Comparison of ENCODE assay signal across 8 cellular contexts in the genomic region with DNA sequence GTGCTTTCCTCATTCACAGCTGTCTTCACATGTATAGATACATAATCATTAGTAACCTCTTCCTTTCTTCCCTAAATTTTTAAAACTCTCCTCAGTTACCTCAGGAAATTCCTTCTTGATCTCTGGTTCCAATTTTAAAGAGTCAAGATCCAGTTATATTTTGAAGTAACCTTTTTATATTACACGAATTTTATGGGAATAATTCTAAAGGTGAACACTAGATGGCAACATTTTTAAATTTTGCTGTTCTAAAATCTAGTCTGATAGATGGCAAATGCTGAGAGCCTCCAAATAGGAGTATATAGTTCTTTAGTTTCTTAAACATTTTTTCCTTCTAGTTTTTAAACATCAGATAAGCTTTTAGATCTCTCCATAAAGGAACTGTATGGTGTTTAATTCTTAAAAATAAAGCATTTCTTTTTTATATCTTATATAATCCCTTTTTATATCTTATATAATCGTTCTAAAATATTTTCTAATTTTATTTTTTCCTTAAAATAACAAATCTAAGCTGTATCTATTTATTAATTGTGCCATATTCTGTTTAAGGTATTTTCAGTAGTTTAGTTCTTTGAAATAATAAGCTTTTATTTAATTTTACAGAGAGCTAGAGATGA. TPM values are rescaled to one million over a fixed set of nuclear protein-coding genes. Genes with fewer than 3 reads are reported as not detected.
DNase-seq lines count a peak whose midpoint lies in the region; ATAC-seq and TF ChIP-seq lines count a peak whose summit lies in the region.

No MANE protein-coding gene starts in this region.

- H3K9me3 ChIP-seq in cardiac muscle cell (ENCODE audit: low read depth): no peaks in the 10 kb centered on the region
- no peaks in the 10 kb centered on the region for H3K9me3 ChIP-seq in breast epithelium

- peak; percentile 43 to 56 for DNase-seq in cardiac muscle cell (ENCODE audit: low read depth in 1 of 2, low spot score in 1 of 2)
- DNase-seq in Right ventricle myocardium inferior (ENCODE audit: missing footprints): no peak
- DNase-seq in NCI-H1694 treated with DMSO at 0.1 percent for 48 hours (lab: John Stamatoyannopoulos, UW): peak; percentile 40
- DNase-seq in breast epithelium (ENCODE audit: low spot score in 2 of 2): no peak
- DNase-seq in midbrain (lab: John Stamatoyannopoulos, UW): peak; percentile 54
- DNase-seq in stimulated activated CD4-positive, alpha-beta T cell treated with anti-CD3 and anti-CD28 coated beads, Interleukin-12 subunit alpha, Interleukin-12 subunit beta, amount 100 ng/mL, for 4 hours: no peak

- H3K27me3 ChIP-seq in cardiac muscle cell: no peaks in the 10 kb centered on the region
- no peaks in the 10 kb centered on the region for H3K27me3 ChIP-seq in breast epithelium

- H3K36me3 ChIP-seq in cardiac muscle cell: no peaks in the 10 kb centered on the region
- H3K36me3 ChIP-seq in breast epithelium: no peaks in the 10 kb centered on the region

- H3K4me1 ChIP-seq in cardiac muscle cell (ENCODE audit: low read depth) (no peaks in the 10 kb centered on the region), breast epithelium (no peaks in the 10 kb centered on the region)

- no peak overlapping the region for H3K27ac ChIP-seq in cardiac muscle cell
- H3K27ac ChIP-seq in breast epithelium: no peak overlapping the region

- intact Hi-C loops in Right ventricle myocardium inferior (cut with DNase I): loop anchor here (1.0 kb wide), 1 partner anchor 155 kb away; no protein-coding TSS in a partner anchor
- intact Hi-C loops in breast epithelium (cut with DNase I; ENCODE audit: low total_unique reads): loop anchor here (5.0 kb wide), 1 partner anchor 164 kb away; no protein-coding TSS in a partner anchor

- peak; percentile 43 for TF ChIP-seq CTCF in cardiac muscle cell (IDR thresholded peaks at IDR 0.05; ENCODE audit: low read depth, low read length)
- peak in 2 of 3 donors; percentile 59 to 63 for TF ChIP-seq CTCF in breast epithelium (IDR thresholded peaks at IDR 0.05)

- H3K4me3 ChIP-seq in cardiac muscle cell (no peak overlapping the region), breast epithelium (no peak overlapping the region)

- TF ChIP-seq POLR2A in breast epithelium (IDR thresholded peaks at IDR 0.05): no peak

- ATAC-seq in Right ventricle myocardium inferior (no peak), HG02973 (IDR thresholded peaks at IDR 0.05; ENCODE audit: unreplicated experiment) (no peak), GM21515 (IDR thresholded peaks at IDR 0.05; ENCODE audit: unreplicated experiment) (no peak)

RNA-seq across cellular contexts. Expression of gene PAPSS1, which starts 37.9 kb away (rescaled TPM):
- total RNA-seq in cardiac muscle cell: 25.4 and 28.6 TPM in 2 replicates
- 40.6 and 46.4 TPM in 2 replicates for polyA plus RNA-seq in cardiac muscle cell
- total RNA-seq in Right ventricle myocardium inferior: 10.0 TPM
- total RNA-seq in breast epithelium: 10 to 100 TPM; 40.6 to 65.7 (median 44.2) TPM

Comparison
In these comparisons a context has a peak if more than half of its experiments do, and no peak if none do; other contexts are left out.
1. DNase-seq: peak in cardiac muscle cell (2 of 2), NCI-H1694 treated with DMSO at 0.1 percent for 48 hours (single experiment) and midbrain (single experiment); none in Right ventricle myocardium inferior (single experiment), breast epithelium (0 of 2) and stimulated activated CD4-positive, alpha-beta T cell treated with anti-CD3 and anti-CD28 coated beads, Interleukin-12 subunit alpha, Interleukin-12 subunit beta, amount 100 ng/mL, for 4 hours (single experiment).